ENCODE assay signal across 15 cellular contexts in genomic region chr9:71519098-71519497, GRCh38.
"Had no signal": no experiment of that assay in that cellular context is flagged by ENCODE, and none has a peak within 500 bp of the region (broad histone marks: within the 10 kb centered on the region; RNA-seq: fewer than 3 reads in every experiment).

No MANE protein-coding gene starts in this region.

- DNase-seq: cortex of kidney; dorsolateral prefrontal cortex; effector CD8-positive, alpha-beta T cell; gastrocnemius medialis; islet precursor cell; left lung; lower lobe of right lung; naive B cell; psoas muscle; stimulated activated CD4-positive, alpha-beta T cell treated with anti-CD3 and anti-CD28 coated beads, Interleukin-2, amount 100 ng/mL, for 24 hours; stimulated activated CD4-positive, alpha-beta T cell treated with anti-CD3 and anti-CD28 coated beads, Interleukin-4, amount 100 ng/mL, for 4 hours; stimulated activated naive B cell treated with anti-CD40 and anti-IgM and Interleukin-4, amounts not matched to agents 10 μg/mL and 1 μg/mL and 100 μg/mL, for 72 hours; stimulated activated naive CD8-positive, alpha-beta T cell treated with anti-CD3 and anti-CD28 coated beads, Interleukin-15, amount 100 ng/mL, for 72 hours; substantia nigra; trophoblast cell had no signal

- ATAC-seq: gastrocnemius medialis; lower lobe of right lung; psoas muscle; stimulated activated naive B cell treated with anti-CD40 and anti-IgM and Interleukin-4, amounts not matched to agents 10 μg/mL and 1 μg/mL and 100 μg/mL, for 72 hours; stimulated activated naive CD8-positive, alpha-beta T cell treated with anti-CD3 and anti-CD28 coated beads, Interleukin-15, amount 100 ng/mL, for 72 hours had no signal
